Comparison of ENCODE assay signal across 16 cellular contexts in genomic region chr4:75892508-75892907, GRCh38. TPM values are rescaled to one million over a fixed set of nuclear protein-coding genes. Genes with fewer than 3 reads are reported as not detected.
DNase-seq lines count a peak whose midpoint lies in the region; ATAC-seq and TF ChIP-seq lines count a peak whose summit lies in the region.
"Had no signal": no experiment of that assay in that cellular context is flagged by ENCODE, and none has a peak within 500 bp of the region (broad histone marks: within the 10 kb centered on the region; RNA-seq: fewer than 3 reads in every experiment).

No MANE protein-coding gene starts in this region.

- H3K36me3 ChIP-seq in Panc1 (ENCODE audit: control insufficient read depth, insufficient read depth, low read length) = no peaks in the 10 kb centered on the region
- H3K36me3 ChIP-seq: left lung had no signal

- in situ Hi-C loops in Panc1 (cut with HindIII; ENCODE audit: low pct_unique_long_range_greater_than_20kb, low sequenced_read_pairs) = no loop called here

- TF ChIP-seq CTCF in Panc1 (IDR thresholded peaks at IDR 0.05) (0 out of 2 replicates have a peak, but pooled peaks have one; percentile 24), epithelial cell of proximal tubule (conservative IDR thresholded peaks at IDR 0.05; ENCODE audit: low read depth, low read length) (peak; percentile 36), type B pancreatic cell (conservative IDR thresholded peaks at IDR 0.05) (peak; percentile 58)

- H3K9me3 ChIP-seq in Panc1 (ENCODE audit: control insufficient read depth, insufficient read depth, low read depth, low read length) = no peaks in the 10 kb centered on the region
- H3K9me3 ChIP-seq: left lung had no signal

- no peak overlapping the region for H3K4me3 Mint-ChIP-seq in activated CD4-positive, alpha-beta T cell treated with anti-CD3 and anti-CD28 coated beads for 36 hours
- H3K4me3 Mint-ChIP-seq in type B pancreatic cell = no peak overlapping the region
- H3K4me3 Mint-ChIP-seq: activated CD8-positive, alpha-beta memory T cell treated with anti-CD3 and anti-CD28 coated beads, Interleukin-2, amount 10 ng/mL, durations not matched to agents 7 days and 5 days; activated naive CD8-positive, alpha-beta T cell treated with anti-CD3 and anti-CD28 coated beads, Interleukin-2, amount 10 ng/mL, durations not matched to agents 7 days and 5 days; natural killer cell had no signal

- no TSS peak for BruUV-seq in Panc1 (replicated peaks; lab: Mats Ljungman, UMichigan)

- peaks cover 2% of the 10 kb centered on the region for H3K27me3 Mint-ChIP-seq in activated CD4-positive, alpha-beta T cell treated with anti-CD3 and anti-CD28 coated beads for 36 hours
- H3K27me3 Mint-ChIP-seq in type B pancreatic cell = peaks cover 16% of the 10 kb centered on the region

- H3K27ac ChIP-seq in Panc1 (ENCODE audit: low read length) = no peak overlapping the region
- H3K27ac ChIP-seq: HL-60, left lung had no signal

- no peaks in the 10 kb centered on the region for H3K27me3 ChIP-seq in Panc1 (ENCODE audit: control insufficient read depth, insufficient read depth, low read length)
- H3K27me3 ChIP-seq: left lung had no signal

- DNase-seq in activated CD4-positive, alpha-beta T cell treated with anti-CD3 and anti-CD28 coated beads for 36 hours = peak; percentile 14
- DNase-seq in activated CD4-positive, alpha-beta T cell treated with anti-CD3 and anti-CD28 coated beads, Interleukin-2, amount 50 U/mL, for 4 hours = no peak
- DNase-seq in Panc1 (ENCODE audit: low read depth, low spot score) (no peak), epithelial cell of proximal tubule (ENCODE audit: low read depth) (no peak), type B pancreatic cell (ENCODE audit: extremely low spot score, unreplicated experiment) (no peak), AG20443 (ENCODE audit: low spot score) (no peak)
- DNase-seq: activated CD8-positive, alpha-beta memory T cell treated with anti-CD3 and anti-CD28 coated beads, Interleukin-2, amount 10 ng/mL, durations not matched to agents 7 days and 5 days; activated naive CD8-positive, alpha-beta T cell treated with anti-CD3 and anti-CD28 coated beads, Interleukin-2, amount 10 ng/mL, durations not matched to agents 7 days and 5 days; left lung; MV-4-11; natural killer cell; SHP77 treated with DMSO at 0.1 percent for 48 hours had no signal

- H3K27ac Mint-ChIP-seq in activated CD4-positive, alpha-beta T cell treated with anti-CD3 and anti-CD28 coated beads for 36 hours = no peak overlapping the region
- H3K27ac Mint-ChIP-seq in type B pancreatic cell = no peak overlapping the region
- H3K27ac Mint-ChIP-seq: activated CD8-positive, alpha-beta memory T cell treated with anti-CD3 and anti-CD28 coated beads, Interleukin-2, amount 10 ng/mL, durations not matched to agents 7 days and 5 days; activated naive CD8-positive, alpha-beta T cell treated with anti-CD3 and anti-CD28 coated beads, Interleukin-2, amount 10 ng/mL, durations not matched to agents 7 days and 5 days; natural killer cell had no signal

- H3K36me3 Mint-ChIP-seq in activated CD4-positive, alpha-beta T cell treated with anti-CD3 and anti-CD28 coated beads for 36 hours (ENCODE audit: low read depth) = no peaks in the 10 kb centered on the region
- H3K36me3 Mint-ChIP-seq in type B pancreatic cell = no peaks in the 10 kb centered on the region
- H3K36me3 Mint-ChIP-seq: activated CD8-positive, alpha-beta memory T cell treated with anti-CD3 and anti-CD28 coated beads, Interleukin-2, amount 10 ng/mL, durations not matched to agents 7 days and 5 days; activated naive CD8-positive, alpha-beta T cell treated with anti-CD3 and anti-CD28 coated beads, Interleukin-2, amount 10 ng/mL, durations not matched to agents 7 days and 5 days; natural killer cell had no signal

- CTCF ChIA-PET in activated CD4-positive, alpha-beta T cell treated with anti-CD3 and anti-CD28 coated beads for 36 hours (lab: Charles Lee) = interaction anchor here (0.7 to 1.4 kb wide), 4 partner anchors 13 to 128 kb away, joined by 3 to 6 read pairs (median 4); no protein-coding TSS in a partner anchor
- CTCF ChIA-PET in Panc1 (lab: Charles Lee) = interaction anchor here (0.6 kb wide), 1 partner anchor 20 kb away, joined by 4 read pairs; no protein-coding TSS in a partner anchor

- H3K4me1 Mint-ChIP-seq in activated CD4-positive, alpha-beta T cell treated with anti-CD3 and anti-CD28 coated beads for 36 hours = no peaks in the 10 kb centered on the region
- no peaks in the 10 kb centered on the region for H3K4me1 Mint-ChIP-seq in type B pancreatic cell (ENCODE audit: unreplicated experiment)
- H3K4me1 Mint-ChIP-seq: activated CD8-positive, alpha-beta memory T cell treated with anti-CD3 and anti-CD28 coated beads, Interleukin-2, amount 10 ng/mL, durations not matched to agents 7 days and 5 days; activated naive CD8-positive, alpha-beta T cell treated with anti-CD3 and anti-CD28 coated beads, Interleukin-2, amount 10 ng/mL, durations not matched to agents 7 days and 5 days; natural killer cell had no signal

- H3K4me3 ChIP-seq in Panc1 (ENCODE audit: low read depth in 2 of 2, low read length in 2 of 2) (no peak overlapping the region), epithelial cell of proximal tubule (ENCODE audit: low read depth, low read length) (no peak overlapping the region)
- H3K4me3 ChIP-seq: left lung had no signal

- POLR2A ChIA-PET in activated CD4-positive, alpha-beta T cell treated with anti-CD3 and anti-CD28 coated beads for 36 hours (lab: Charles Lee) = no interaction called here
- POLR2A ChIA-PET in Panc1 (lab: Charles Lee) = no interaction called here

- intact Hi-C loops in activated CD4-positive, alpha-beta T cell treated with anti-CD3 and anti-CD28 coated beads for 36 hours (cut with DNase I, micrococcal nuclease) = no loop called here
- intact Hi-C loops in Panc1 (cut with micrococcal nuclease; ENCODE audit: unreplicated experiment) = no loop called here

- no peaks in the 10 kb centered on the region for H3K4me1 ChIP-seq in Panc1 (ENCODE audit: control insufficient read depth, insufficient read depth, low read length)
- H3K4me1 ChIP-seq: left lung had no signal

- peak; percentile 36 for ATAC-seq in activated CD4-positive, alpha-beta T cell treated with anti-CD3 and anti-CD28 coated beads for 36 hours
- ATAC-seq in Panc1 = no peak
- ATAC-seq in GM18511 (IDR thresholded peaks at IDR 0.05; ENCODE audit: unreplicated experiment) = no peak
- no peak for ATAC-seq in HG02981 (IDR thresholded peaks at IDR 0.05; ENCODE audit: unreplicated experiment)
- ATAC-seq: activated CD8-positive, alpha-beta memory T cell treated with anti-CD3 and anti-CD28 coated beads, Interleukin-2, amount 10 ng/mL, durations not matched to agents 7 days and 5 days; left lung; natural killer cell had no signal

- H3K9me3 Mint-ChIP-seq in activated CD4-positive, alpha-beta T cell treated with anti-CD3 and anti-CD28 coated beads for 36 hours (ENCODE audit: low read depth) = no peaks in the 10 kb centered on the region
- peaks cover 3% of the 10 kb centered on the region for H3K9me3 Mint-ChIP-seq in type B pancreatic cell
- H3K9me3 Mint-ChIP-seq: activated naive CD8-positive, alpha-beta T cell treated with anti-CD3 and anti-CD28 coated beads, Interleukin-2, amount 10 ng/mL, durations not matched to agents 7 days and 5 days; natural killer cell had no signal

RNA-seq across cellular contexts. Expression of gene PPEF2, which starts 9.7 kb away (rescaled TPM):
- under 1 TPM; 0.09 to 0.14 TPM for total RNA-seq in activated CD4-positive, alpha-beta T cell treated with anti-CD3 and anti-CD28 coated beads for 36 hours
- total RNA-seq in Panc1 (2021; ENCODE audit: unreplicated experiment) = not detected
- not detected for polyA plus RNA-seq in Panc1 (2012; ENCODE audit: insufficient read length)
- not detected in 2 replicates for total RNA-seq in epithelial cell of proximal tubule
- not detected in 2 replicates for total RNA-seq in type B pancreatic cell (ENCODE audit: low replicate concordance)
- total RNA-seq: dermis microvascular lymphatic vessel endothelial cell, left lung had no signal

RNA-seq across cellular contexts. Expression of gene NAAA, which starts 48.3 kb away (rescaled TPM):
- 10 to 100 TPM; 21.2 to 26.8 TPM for total RNA-seq in activated CD4-positive, alpha-beta T cell treated with anti-CD3 and anti-CD28 coated beads for 36 hours
- total RNA-seq in Panc1 (2021; ENCODE audit: unreplicated experiment) (11.9 TPM), epithelial cell of proximal tubule (8.9 and 14.0 TPM in 2 replicates), type B pancreatic cell (ENCODE audit: low replicate concordance) (10.7 and 20.2 TPM in 2 replicates)
- polyA plus RNA-seq in Panc1 (2012; ENCODE audit: insufficient read length) = 21.4 TPM
